In genomic region chr2:85828725-85829124, GRCh38 we compare ENCODE assay signal across 19 cellular contexts.
DNase-seq lines count a peak whose midpoint lies in the region; ATAC-seq and TF ChIP-seq lines count a peak whose summit lies in the region.
"Had no signal": no experiment of that assay in that cellular context is flagged by ENCODE, and none has a peak within 500 bp of the region (broad histone marks: within the 10 kb centered on the region; RNA-seq: fewer than 3 reads in every experiment).

No MANE protein-coding gene starts in this region.

- no peaks in the 10 kb centered on the region for H3F3A ChIP-seq in neural progenitor cell (ENCODE audit: low read depth)

- H3K4me1 Mint-ChIP-seq in WTC11 (peaks cover 13% of the 10 kb centered on the region), neural progenitor cell (peaks cover 10% of the 10 kb centered on the region)

- H3K27ac Mint-ChIP-seq in WTC11 = no peak overlapping the region
- H3K27ac Mint-ChIP-seq in neural progenitor cell = no peak overlapping the region
- H3K27ac Mint-ChIP-seq: GM23338 had no signal

- no peak for TF ChIP-seq CTCF in left ventricle myocardium inferior (IDR thresholded peaks at IDR 0.05; ENCODE audit: borderline replicate concordance)
- TF ChIP-seq CTCF in WTC11 (IDR thresholded peaks at IDR 0.05) = no peak
- no peak for TF ChIP-seq CTCF in neural progenitor cell (IDR thresholded peaks at IDR 0.05)

- H4K20me1 ChIP-seq in neural progenitor cell (ENCODE audit: low read depth) = no peaks in the 10 kb centered on the region
- H4K20me1 ChIP-seq: BLaER1 had no signal

- H3K4me2 ChIP-seq in neural progenitor cell = no peak overlapping the region

- CTCF ChIA-PET in WTC11 (lab: Charles Lee) = interaction anchor here (2.1 to 2.6 kb wide), 4 partner anchors 10 to 286 kb away, joined by 6 to 25 read pairs (median 21); no protein-coding TSS in a partner anchor

- peaks cover 10% of the 10 kb centered on the region for H3K4me1 ChIP-seq in left ventricle myocardium inferior
- peaks cover 2% of the 10 kb centered on the region for H3K4me1 ChIP-seq in neural progenitor cell

- no peak overlapping the region for H3K4me3 ChIP-seq in left ventricle myocardium inferior
- H3K4me3 ChIP-seq in neural progenitor cell = no peak overlapping the region
- H3K4me3 ChIP-seq: BLaER1, GM12878, GM23338 had no signal

- H3K36me3 Mint-ChIP-seq in WTC11 (no peaks in the 10 kb centered on the region), neural progenitor cell (no peaks in the 10 kb centered on the region)
- H3K36me3 Mint-ChIP-seq: CD4-positive, alpha-beta memory T cell had no signal

- H3K4me3 Mint-ChIP-seq in WTC11 = no peak overlapping the region
- H3K4me3 Mint-ChIP-seq in neural progenitor cell = no peak overlapping the region
- H3K4me3 Mint-ChIP-seq: GM23338 had no signal

- no peaks in the 10 kb centered on the region for H3K9me3 Mint-ChIP-seq in WTC11
- H3K9me3 Mint-ChIP-seq in neural progenitor cell = no peaks in the 10 kb centered on the region
- H3K9me3 Mint-ChIP-seq: GM23338 had no signal

- DNase-seq in cardiac septum (ENCODE audit: low spot score) = peak; percentile 41
- no peak for DNase-seq in left ventricle myocardium inferior
- DNase-seq in WTC11 (ENCODE audit: low spot score) = no peak
- no peak for DNase-seq in neural progenitor cell (ENCODE audit: low spot score)
- DNase-seq in SHP77 (lab: John Stamatoyannopoulos, UW) = no peak
- no peak for DNase-seq in iPS-NIHi11 (ENCODE audit: low spot score)
- DNase-seq in amygdala (lab: John Stamatoyannopoulos, UW) = no peak
- DNase-seq: Calu3; CD4-positive, alpha-beta memory T cell; EL; NCI-H1105; NCI-H2081 treated with DMSO at 0.1 percent for 48 hours; NCI-H446 treated with DMSO at 0.1 percent for 48 hours; NCI-H748 treated with DMSO at 0.1 percent for 48 hours; PC-3 had no signal

- H3K9me3 ChIP-seq in left ventricle myocardium inferior (replicated peaks) (no peaks in the 10 kb centered on the region), neural progenitor cell (ENCODE audit: low read depth) (no peaks in the 10 kb centered on the region)
- H3K9me3 ChIP-seq: BLaER1 had no signal

- H3K27me3 Mint-ChIP-seq in WTC11 (ENCODE audit: low read depth) (no peaks in the 10 kb centered on the region), neural progenitor cell (ENCODE audit: insufficient read depth, low read depth) (peaks cover 10% of the 10 kb centered on the region)

- no peak overlapping the region for H3K9ac ChIP-seq in neural progenitor cell

- H2AFZ ChIP-seq in neural progenitor cell (replicated peaks) = peak overlapping the region; percentile 95

- H3K27me3 ChIP-seq in left ventricle myocardium inferior (ENCODE audit: low read depth) (no peaks in the 10 kb centered on the region), neural progenitor cell (peaks cover 6% of the 10 kb centered on the region)
- H3K27me3 ChIP-seq: BLaER1 had no signal

- H3K27ac ChIP-seq in left ventricle myocardium inferior (replicated peaks) = no peak overlapping the region
- no peak overlapping the region for H3K27ac ChIP-seq in neural progenitor cell
- H3K27ac ChIP-seq: BLaER1, RWPE1 had no signal

- POLR2A ChIA-PET in WTC11 (lab: Charles Lee) = no interaction called here

- intact Hi-C loops in cardiac septum (cut with DNase I) = no loop called here
- intact Hi-C loops in left ventricle myocardium inferior (cut with micrococcal nuclease) = loop anchor here (5.0 kb wide), 1 partner anchor 249 kb away; no protein-coding TSS in a partner anchor

- no peaks in the 10 kb centered on the region for H3K36me3 ChIP-seq in left ventricle myocardium inferior
- H3K36me3 ChIP-seq in neural progenitor cell = no peaks in the 10 kb centered on the region
- H3K36me3 ChIP-seq: BLaER1 had no signal

- H3K79me2 ChIP-seq in neural progenitor cell (ENCODE audit: low read depth) = no peaks in the 10 kb centered on the region

- ATAC-seq in WTC11 = no peak
- ATAC-seq: GM12878, PC-3 had no signal

TF ChIP-seq in WTC11, 78 proteins besides CTCF, POLR2A, EP300 and RAD21:
- no peak for TF ChIP-seq GTF2I (CRISPR knock-in tag; conservative IDR thresholded peaks at IDR 0.05)
- peak; percentile 88 for TF ChIP-seq GABPB1 (CRISPR knock-in tag; IDR thresholded peaks at IDR 0.05)
